In genomic region chr10:78363190-78363589, GRCh38 we compare ENCODE assay signal across 21 cellular contexts.
"Had no signal": no experiment of that assay in that cellular context is flagged by ENCODE, and none has a peak within 500 bp of the region (broad histone marks: within the 10 kb centered on the region; RNA-seq: fewer than 3 reads in every experiment).

No MANE protein-coding gene starts in this region.

- H3K27me3 ChIP-seq: esophagus muscularis mucosa, gastroesophageal sphincter, heart left ventricle, SJSA1, uterus had no signal

- H3K27me3 Mint-ChIP-seq: activated CD4-positive, alpha-beta T cell treated with anti-CD3 and anti-CD28 coated beads for 36 hours; activated T-cell treated with anti-CD3 and anti-CD28 coated beads, Interleukin-2, amount 50 U/mL, for 24 hours had no signal

- H3K4me1 ChIP-seq: uterus had no signal

- H3K4me3 Mint-ChIP-seq: activated CD4-positive, alpha-beta memory T cell treated with anti-CD3 and anti-CD28 coated beads, Interleukin-2, amount 10 ng/mL, durations not matched to agents 7 days and 5 days; activated CD4-positive, alpha-beta T cell treated with anti-CD3 and anti-CD28 coated beads for 36 hours; activated naive CD4-positive, alpha-beta T cell treated with anti-CD3 and anti-CD28 coated beads, Interleukin-2, amount 10 ng/mL, durations not matched to agents 7 days and 5 days; activated T-cell treated with anti-CD3 and anti-CD28 coated beads, Interleukin-2, amount 50 U/mL, for 24 hours; WTC11 had no signal

- H3K36me3 ChIP-seq: esophagus muscularis mucosa, gastroesophageal sphincter, heart left ventricle, left ventricle myocardium inferior, SJSA1, tibial artery, uterus had no signal

- DNase-seq: activated CD4-positive, alpha-beta memory T cell treated with anti-CD3 and anti-CD28 coated beads, Interleukin-2, amount 10 ng/mL, durations not matched to agents 7 days and 5 days; activated effector memory CD4-positive, alpha-beta T cell treated with Interleukin-2 at 50 U/mL for 16 hours; anterior cingulate cortex; left ventricle myocardium inferior; mammary epithelial cell; stimulated activated CD4-positive, alpha-beta T cell treated with anti-CD3 and anti-CD28 coated beads, Interleukin-12 subunit alpha, Interleukin-12 subunit beta, amount 100 ng/mL, for 4 hours; stimulated activated CD4-positive, alpha-beta T cell treated with anti-CD3 and anti-CD28 coated beads, Interleukin-1b, Interleukin-23, amount 100 ng/mL, for 48 hours; stimulated activated CD8-positive, alpha-beta memory T cell treated with anti-CD3 and anti-CD28 coated beads, Interleukin-4, amount 100 ng/mL, for 48 hours; uterus had no signal

- H3K4me3 ChIP-seq: coronary artery, esophagus muscularis mucosa, gastroesophageal sphincter, heart left ventricle, left ventricle myocardium inferior, SJSA1, tibial artery, uterus had no signal

- H3K36me3 Mint-ChIP-seq: naive thymus-derived CD8-positive, alpha-beta T cell; WTC11 had no signal

- H3K9me3 Mint-ChIP-seq: activated CD4-positive, alpha-beta memory T cell treated with anti-CD3 and anti-CD28 coated beads, Interleukin-2, amount 10 ng/mL, durations not matched to agents 7 days and 5 days; activated T-cell treated with anti-CD3 and anti-CD28 coated beads, Interleukin-2, amount 50 U/mL, for 24 hours; naive thymus-derived CD8-positive, alpha-beta T cell; T-helper 2 cell treated with Interferon-gamma antibody and Interleukin-4, amounts not matched to agents 5 μg/mL and 100 μg/mL, for 36 hours; WTC11 had no signal

- H3K9me3 ChIP-seq: esophagus muscularis mucosa, gastroesophageal sphincter, heart left ventricle, left ventricle myocardium inferior, SJSA1, tibial artery, uterus had no signal

- H3K27ac ChIP-seq: coronary artery, esophagus muscularis mucosa, gastroesophageal sphincter, heart left ventricle, left ventricle myocardium inferior, SJSA1, tibial artery, uterus had no signal

- H3K27ac Mint-ChIP-seq: activated CD4-positive, alpha-beta memory T cell treated with anti-CD3 and anti-CD28 coated beads, Interleukin-2, amount 10 ng/mL, durations not matched to agents 7 days and 5 days; WTC11 had no signal
